8 cellular contexts compared by ENCODE assay signal in the genomic region with DNA sequence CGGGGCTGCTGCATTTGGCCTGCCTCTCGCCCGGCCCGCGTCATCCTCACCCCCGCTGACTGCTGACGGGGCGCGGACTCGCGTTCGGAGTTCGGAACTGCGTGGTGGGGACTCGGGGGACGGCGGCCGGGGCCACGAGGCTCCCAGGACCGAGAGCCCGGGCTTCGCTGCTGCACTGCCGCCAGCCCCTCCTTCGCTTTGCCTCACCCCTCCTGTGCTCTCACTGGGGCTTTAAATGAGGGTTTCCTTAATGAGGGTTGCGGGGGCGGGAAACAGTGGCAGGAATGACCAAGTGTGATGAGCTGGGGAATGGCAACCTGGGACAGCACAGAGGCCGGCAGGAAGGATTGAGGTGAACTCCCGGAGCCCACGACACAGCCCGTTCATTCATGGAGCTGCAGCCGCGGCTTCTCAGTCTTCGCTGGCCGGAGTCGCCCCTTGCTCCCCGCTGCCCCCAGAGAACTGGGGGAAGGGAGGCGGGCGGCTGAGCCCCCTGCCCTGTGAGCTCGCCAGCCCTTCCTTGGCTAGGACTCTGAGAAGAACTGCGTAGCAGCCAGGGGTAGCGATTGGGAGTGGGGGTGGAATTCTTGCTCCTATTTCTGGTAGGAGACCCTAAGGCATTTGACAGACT. TPM values are rescaled to one million over a fixed set of nuclear protein-coding genes. Genes with fewer than 3 reads are reported as not detected.
DNase-seq lines count a peak whose midpoint lies in the region; ATAC-seq and TF ChIP-seq lines count a peak whose summit lies in the region.

No MANE protein-coding gene starts in this region.

- no peaks in the 10 kb centered on the region for H3K9me3 Mint-ChIP-seq in activated naive CD4-positive, alpha-beta T cell treated with anti-CD3 and anti-CD28 coated beads, Interleukin-2, amount 50 U/mL, for 24 hours

- H3K4me3 ChIP-seq in hepatocyte (peak overlapping the region; percentile 26), smooth muscle cell (peak overlapping the region; percentile 53)

- H3K4me1 ChIP-seq in hepatocyte (ENCODE audit: insufficient read depth): peaks cover 10% of the 10 kb centered on the region
- H3K4me1 ChIP-seq in smooth muscle cell (ENCODE audit: low read depth): peaks cover 14% of the 10 kb centered on the region

- H3K36me3 Mint-ChIP-seq in activated naive CD4-positive, alpha-beta T cell treated with anti-CD3 and anti-CD28 coated beads, Interleukin-2, amount 50 U/mL, for 24 hours: peaks cover 13% of the 10 kb centered on the region

- peak; percentile 3 for ATAC-seq in GM19467 (IDR thresholded peaks at IDR 0.05; ENCODE audit: unreplicated experiment)

- no peaks in the 10 kb centered on the region for H3K36me3 ChIP-seq in hepatocyte (replicated peaks; ENCODE audit: insufficient read depth, low read depth)
- no peaks in the 10 kb centered on the region for H3K36me3 ChIP-seq in smooth muscle cell (ENCODE audit: low read depth)

- H3K27ac ChIP-seq in hepatocyte (peak overlapping the region; percentile 62), smooth muscle cell (ENCODE audit: low read depth) (no peak overlapping the region)

- TF ChIP-seq CTCF in hepatocyte (IDR thresholded peaks at IDR 0.05; ENCODE audit: poor library complexity) (no peak), smooth muscle cell (IDR thresholded peaks at IDR 0.05; ENCODE audit: borderline replicate concordance, insufficient read depth, poor library complexity, severe bottlenecking) (no peak)

- H3K9ac ChIP-seq in smooth muscle cell (ENCODE audit: low read depth): no peak overlapping the region

- H3K79me2 ChIP-seq in hepatocyte (peaks cover 47% of the 10 kb centered on the region), smooth muscle cell (ENCODE audit: low read depth) (no peaks in the 10 kb centered on the region)

- H2AFZ ChIP-seq in hepatocyte (no peak overlapping the region), smooth muscle cell (ENCODE audit: low read depth) (no peak overlapping the region)

- peak overlapping the region; percentile 47 for H3K4me3 Mint-ChIP-seq in activated naive CD4-positive, alpha-beta T cell treated with anti-CD3 and anti-CD28 coated beads, Interleukin-2, amount 50 U/mL, for 24 hours

- peaks cover 12% of the 10 kb centered on the region for H3K4me1 Mint-ChIP-seq in activated naive CD4-positive, alpha-beta T cell treated with anti-CD3 and anti-CD28 coated beads, Interleukin-2, amount 50 U/mL, for 24 hours

- peak overlapping the region; percentile 98 for H3K4me2 ChIP-seq in hepatocyte
- H3K4me2 ChIP-seq in smooth muscle cell: peak overlapping the region; percentile 95

- H3K27ac Mint-ChIP-seq in activated naive CD4-positive, alpha-beta T cell treated with anti-CD3 and anti-CD28 coated beads, Interleukin-2, amount 50 U/mL, for 24 hours: peak overlapping the region; percentile 30

- DNase-seq in hepatocyte (ENCODE audit: low spot score): no peak
- DNase-seq in smooth muscle cell (lab: John Stamatoyannopoulos, UW; ENCODE audit: unreplicated experiment): no peak
- DNase-seq in GM19240 (ENCODE audit: insufficient read length, low spot score): no peak
- DNase-seq in ACHN: no peak
- DNase-seq in amniotic stem cell (lab: John Stamatoyannopoulos, UW): no peak
- DNase-seq in central memory CD4-positive, alpha-beta T cell: no peak

- no peaks in the 10 kb centered on the region for H3K9me2 ChIP-seq in hepatocyte (replicated peaks; ENCODE audit: insufficient read depth)

- H3F3A ChIP-seq in smooth muscle cell (ENCODE audit: low read depth): no peaks in the 10 kb centered on the region

- H4K20me1 ChIP-seq in hepatocyte (ENCODE audit: insufficient read depth, poor library complexity, severe bottlenecking) (peaks cover 53% of the 10 kb centered on the region), smooth muscle cell (ENCODE audit: low read depth) (peaks cover 98% of the 10 kb centered on the region)

- H3K9me3 ChIP-seq in hepatocyte (ENCODE audit: low read depth) (no peaks in the 10 kb centered on the region), smooth muscle cell (replicated peaks; ENCODE audit: low read depth) (no peaks in the 10 kb centered on the region)

- 15% methylated on average over 36 of the region's 41 CpGs for whole genome bisulfite sequencing in hepatocyte (ENCODE audit: low lambda C conversion rate, missing lambda C conversion rate)
- WGBS in smooth muscle cell (ENCODE audit: low lambda C conversion rate): 21% methylated on average over 41 of the region's 41 CpGs

- peaks cover 1% of the 10 kb centered on the region for H3K27me3 Mint-ChIP-seq in activated naive CD4-positive, alpha-beta T cell treated with anti-CD3 and anti-CD28 coated beads, Interleukin-2, amount 50 U/mL, for 24 hours

- in situ Hi-C loops in ACHN (cut with HindIII; ENCODE audit: low pct_ligation_motif_present, low pct_unique_long_range_greater_than_20kb, low sequenced_read_pairs): no loop called here

- H3K27me3 ChIP-seq in hepatocyte: peaks cover 3% of the 10 kb centered on the region
- H3K27me3 ChIP-seq in smooth muscle cell (ENCODE audit: low read depth): peaks cover 16% of the 10 kb centered on the region

RNA-seq across cellular contexts. Expression of a gene that starts 1.5 kb away (rescaled TPM):
- 15.1 TPM in 2 replicates for total RNA-seq in hepatocyte
- 3.5 and 3.9 TPM in 2 replicates for polyA plus RNA-seq in hepatocyte
- not detected in 2 replicates for total RNA-seq in smooth muscle cell
- polyA plus RNA-seq in smooth muscle cell: 0.25 TPM in 1 of 2 replicates, not detected in the other

Comparison
In these comparisons a context has a peak if more than half of its experiments do, and no peak if none do; other contexts are left out.
1. RNA of a gene that starts 1.5 kb away (total RNA-seq): 15.1 TPM in hepatocyte; not detected in smooth muscle cell; every median in the first group is over 10 times any median in the second.